2 cellular contexts compared by ENCODE assay signal in the genomic region with DNA sequence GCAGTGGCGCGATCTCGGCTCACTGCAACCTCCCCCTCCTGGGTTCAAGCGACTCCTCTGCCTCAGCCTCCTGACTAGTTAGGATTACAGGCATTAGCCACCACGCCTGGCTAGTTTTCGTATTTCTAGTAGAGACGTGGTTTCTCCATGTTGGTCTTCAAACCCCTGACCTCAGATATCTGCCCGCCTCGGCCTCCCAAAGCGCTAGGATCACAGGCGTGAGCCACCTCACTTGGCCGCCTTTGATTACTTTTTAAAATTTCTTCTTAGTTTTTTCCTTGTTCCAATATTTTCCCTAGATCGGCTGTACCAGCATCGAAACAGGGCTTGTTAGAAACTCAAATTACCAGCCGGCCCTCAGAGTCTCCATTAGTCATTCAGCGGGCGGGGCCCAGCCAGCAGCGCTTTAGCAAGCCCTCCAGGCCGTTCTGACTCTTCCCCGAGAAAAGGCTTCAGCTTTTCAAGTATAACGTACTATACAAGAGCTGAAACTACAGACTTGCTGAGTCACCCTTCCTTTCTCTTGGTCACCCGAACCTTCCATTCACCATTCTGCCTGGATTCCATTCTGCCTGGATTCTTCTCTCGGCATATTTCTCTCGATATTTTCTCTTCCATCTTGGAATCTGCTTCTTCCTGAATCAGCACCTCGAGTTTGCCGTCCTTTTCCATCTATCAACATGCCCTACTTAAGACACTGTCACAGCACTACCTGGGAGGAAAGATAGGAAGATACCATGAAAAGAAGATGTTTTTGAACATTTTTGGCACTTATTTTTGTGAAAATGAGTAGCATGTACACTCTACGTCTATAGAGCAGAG.
TF ChIP-seq lines count a peak whose summit lies in the region.

No MANE protein-coding gene starts in this region.

TF ChIP-seq in SK-N-SH, 30 proteins besides CTCF, POLR2A, EP300 and RAD21 (continued from another document):
- no peak for TF ChIP-seq CHD2 (IDR thresholded peaks at IDR 0.05; ENCODE audit: low read length, partially characterized antibody)
- no peak for TF ChIP-seq TAF1 (IDR thresholded peaks at IDR 0.05; ENCODE audit: borderline replicate concordance, low read depth, low read length)
- no peak for TF ChIP-seq TEAD4 (IDR thresholded peaks at IDR 0.05; ENCODE audit: borderline replicate concordance, insufficient read depth)
- TF ChIP-seq RXRA (IDR thresholded peaks at IDR 0.05; ENCODE audit: borderline replicate concordance, low read depth), result no peak

TF ChIP-seq in SK-N-SH treated with all-trans-retinoic acid at 6 μM for 48 hours, 23 proteins besides CTCF, POLR2A, EP300 and RAD21 (continued from another document):
- TF ChIP-seq, protein P1, sequence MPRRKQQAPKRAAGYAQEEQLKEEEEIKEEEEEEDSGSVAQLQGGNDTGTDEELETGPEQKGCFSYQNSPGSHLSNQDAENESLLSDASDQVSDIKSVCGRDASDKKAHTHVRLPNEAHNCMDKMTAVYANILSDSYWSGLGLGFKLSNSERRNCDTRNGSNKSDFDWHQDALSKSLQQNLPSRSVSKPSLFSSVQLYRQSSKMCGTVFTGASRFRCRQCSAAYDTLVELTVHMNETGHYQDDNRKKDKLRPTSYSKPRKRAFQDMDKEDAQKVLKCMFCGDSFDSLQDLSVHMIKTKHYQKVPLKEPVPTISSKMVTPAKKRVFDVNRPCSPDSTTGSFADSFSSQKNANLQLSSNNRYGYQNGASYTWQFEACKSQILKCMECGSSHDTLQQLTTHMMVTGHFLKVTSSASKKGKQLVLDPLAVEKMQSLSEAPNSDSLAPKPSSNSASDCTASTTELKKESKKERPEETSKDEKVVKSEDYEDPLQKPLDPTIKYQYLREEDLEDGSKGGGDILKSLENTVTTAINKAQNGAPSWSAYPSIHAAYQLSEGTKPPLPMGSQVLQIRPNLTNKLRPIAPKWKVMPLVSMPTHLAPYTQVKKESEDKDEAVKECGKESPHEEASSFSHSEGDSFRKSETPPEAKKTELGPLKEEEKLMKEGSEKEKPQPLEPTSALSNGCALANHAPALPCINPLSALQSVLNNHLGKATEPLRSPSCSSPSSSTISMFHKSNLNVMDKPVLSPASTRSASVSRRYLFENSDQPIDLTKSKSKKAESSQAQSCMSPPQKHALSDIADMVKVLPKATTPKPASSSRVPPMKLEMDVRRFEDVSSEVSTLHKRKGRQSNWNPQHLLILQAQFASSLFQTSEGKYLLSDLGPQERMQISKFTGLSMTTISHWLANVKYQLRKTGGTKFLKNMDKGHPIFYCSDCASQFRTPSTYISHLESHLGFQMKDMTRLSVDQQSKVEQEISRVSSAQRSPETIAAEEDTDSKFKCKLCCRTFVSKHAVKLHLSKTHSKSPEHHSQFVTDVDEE (CRISPR knock-in tag; IDR thresholded peaks at IDR 0.05), result no peak
- TF ChIP-seq, protein P2, sequence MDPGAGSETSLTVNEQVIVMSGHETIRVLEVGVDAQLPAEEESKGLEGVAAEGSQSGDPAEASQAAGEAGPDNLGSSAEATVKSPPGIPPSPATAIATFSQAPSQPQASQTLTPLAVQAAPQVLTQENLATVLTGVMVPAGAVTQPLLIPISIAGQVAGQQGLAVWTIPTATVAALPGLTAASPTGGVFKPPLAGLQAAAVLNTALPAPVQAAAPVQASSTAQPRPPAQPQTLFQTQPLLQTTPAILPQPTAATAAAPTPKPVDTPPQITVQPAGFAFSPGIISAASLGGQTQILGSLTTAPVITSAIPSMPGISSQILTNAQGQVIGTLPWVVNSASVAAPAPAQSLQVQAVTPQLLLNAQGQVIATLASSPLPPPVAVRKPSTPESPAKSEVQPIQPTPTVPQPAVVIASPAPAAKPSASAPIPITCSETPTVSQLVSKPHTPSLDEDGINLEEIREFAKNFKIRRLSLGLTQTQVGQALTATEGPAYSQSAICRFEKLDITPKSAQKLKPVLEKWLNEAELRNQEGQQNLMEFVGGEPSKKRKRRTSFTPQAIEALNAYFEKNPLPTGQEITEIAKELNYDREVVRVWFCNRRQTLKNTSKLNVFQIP (CRISPR knock-in tag; IDR thresholded peaks at IDR 0.05; ENCODE audit: borderline replicate concordance, low read depth), result no peak
- TF ChIP-seq BACH2 (CRISPR knock-in tag; IDR thresholded peaks at IDR 0.05; ENCODE audit: borderline replicate concordance) (no peak), ZNF70 (CRISPR knock-in tag; IDR thresholded peaks at IDR 0.05) (no peak)
TF ChIP-seq in SK-N-SH treated with all-trans-retinoic acid at 6 μM for 48 hours: peak in this region for 0.
